Comparison of ENCODE assay signal across 25 cellular contexts in genomic region chr1:2356401-2356800, GRCh38.
"Had no signal": no experiment of that assay in that cellular context is flagged by ENCODE, and none has a peak within 500 bp of the region (broad histone marks: within the 10 kb centered on the region; RNA-seq: fewer than 3 reads in every experiment).

No MANE protein-coding gene starts in this region.

- H3K4me1 ChIP-seq: colonic mucosa, parathyroid adenoma, upper lobe of left lung had no signal

- H3K79me2 ChIP-seq: parathyroid adenoma had no signal

- H2AFZ ChIP-seq: parathyroid adenoma had no signal

- H3K27me3 ChIP-seq: colonic mucosa, neutrophil, upper lobe of left lung had no signal

- H3K4me3 Mint-ChIP-seq: activated CD4-positive, alpha-beta memory T cell treated with anti-CD3 and anti-CD28 coated beads for 36 hours; activated naive CD8-positive, alpha-beta T cell treated with anti-CD3 and anti-CD28 coated beads, Interleukin-2, amount 10 ng/mL, durations not matched to agents 7 days and 5 days; activated T-helper 17 cell treated with anti-CD3 and anti-CD28 coated beads, Interleukin-2, amount 50 U/mL, for 72 hours; brain; endodermal cell; T-helper 2 cell treated with Interferon-gamma antibody and Interleukin-4, amounts not matched to agents 5 μg/mL and 100 μg/mL, for 36 hours; WTC11 had no signal

- H3K4me1 Mint-ChIP-seq: activated naive CD8-positive, alpha-beta T cell treated with anti-CD3 and anti-CD28 coated beads, Interleukin-2, amount 10 ng/mL, durations not matched to agents 7 days and 5 days; activated T-helper 17 cell treated with anti-CD3 and anti-CD28 coated beads, Interleukin-2, amount 50 U/mL, for 72 hours; endodermal cell; WTC11 had no signal

- H3K9ac ChIP-seq: parathyroid adenoma, SK-N-SH had no signal

- H3K27ac Mint-ChIP-seq: activated CD4-positive, alpha-beta memory T cell treated with anti-CD3 and anti-CD28 coated beads for 36 hours; activated naive CD8-positive, alpha-beta T cell treated with anti-CD3 and anti-CD28 coated beads, Interleukin-2, amount 10 ng/mL, durations not matched to agents 7 days and 5 days; activated T-helper 17 cell treated with anti-CD3 and anti-CD28 coated beads, Interleukin-2, amount 50 U/mL, for 72 hours; brain; endodermal cell; T-helper 2 cell treated with Interferon-gamma antibody and Interleukin-4, amounts not matched to agents 5 μg/mL and 100 μg/mL, for 36 hours; WTC11 had no signal

- H3K36me3 ChIP-seq: colonic mucosa, neutrophil, upper lobe of left lung had no signal

- H3K27me3 Mint-ChIP-seq: activated CD4-positive, alpha-beta memory T cell treated with anti-CD3 and anti-CD28 coated beads for 36 hours; activated naive CD8-positive, alpha-beta T cell treated with anti-CD3 and anti-CD28 coated beads, Interleukin-2, amount 10 ng/mL, durations not matched to agents 7 days and 5 days; activated T-helper 17 cell treated with anti-CD3 and anti-CD28 coated beads, Interleukin-2, amount 50 U/mL, for 72 hours; brain had no signal

- H3K36me3 Mint-ChIP-seq: activated CD4-positive, alpha-beta memory T cell treated with anti-CD3 and anti-CD28 coated beads for 36 hours; activated naive CD8-positive, alpha-beta T cell treated with anti-CD3 and anti-CD28 coated beads, Interleukin-2, amount 10 ng/mL, durations not matched to agents 7 days and 5 days; WTC11 had no signal

- H3K4me2 ChIP-seq: SK-N-SH had no signal

- FAIRE-seq: islet of Langerhans, small intestine, TTC549 had no signal

- H3K9me3 Mint-ChIP-seq: activated CD4-positive, alpha-beta memory T cell treated with anti-CD3 and anti-CD28 coated beads for 36 hours; activated naive CD8-positive, alpha-beta T cell treated with anti-CD3 and anti-CD28 coated beads, Interleukin-2, amount 10 ng/mL, durations not matched to agents 7 days and 5 days; activated T-helper 17 cell treated with anti-CD3 and anti-CD28 coated beads, Interleukin-2, amount 50 U/mL, for 72 hours; endodermal cell; T-helper 2 cell treated with Interferon-gamma antibody and Interleukin-4, amounts not matched to agents 5 μg/mL and 100 μg/mL, for 36 hours; WTC11 had no signal

- DNase-seq: activated CD4-positive, alpha-beta memory T cell treated with anti-CD3 and anti-CD28 coated beads for 36 hours; activated CD4-positive, alpha-beta T cell treated with anti-CD3 and anti-CD28 coated beads for 4 hours; activated naive CD4-positive, alpha-beta T cell; activated naive CD8-positive, alpha-beta T cell treated with anti-CD3 and anti-CD28 coated beads, Interleukin-2, amount 10 ng/mL, durations not matched to agents 7 days and 5 days; activated T-cell treated with anti-CD3 and anti-CD28 coated beads, Interleukin-2, amount 50 U/mL, for 1 hour; central memory CD4-positive, alpha-beta T cell; colonic mucosa; endodermal cell; foreskin fibroblast; hippocampal formation; mammary epithelial cell; SK-N-SH; small intestine; stimulated activated CD4-positive, alpha-beta T cell treated with anti-CD3 and anti-CD28 coated beads, Interleukin-4, amount 100 ng/mL, for 1 hour had no signal

- H3K27ac ChIP-seq: colonic mucosa, epithelial cell of prostate, neutrophil, parathyroid adenoma, thoracic aorta, upper lobe of left lung had no signal

- H3K4me3 ChIP-seq: colonic mucosa, thoracic aorta, upper lobe of left lung had no signal

- H3K9me3 ChIP-seq: colonic mucosa, neutrophil, SK-N-SH, thoracic aorta, upper lobe of left lung had no signal

- ATAC-seq: activated T-helper 17 cell treated with anti-CD3 and anti-CD28 coated beads, Interleukin-2, amount 50 U/mL, for 72 hours; WTC11 had no signal
